In the genomic region with DNA sequence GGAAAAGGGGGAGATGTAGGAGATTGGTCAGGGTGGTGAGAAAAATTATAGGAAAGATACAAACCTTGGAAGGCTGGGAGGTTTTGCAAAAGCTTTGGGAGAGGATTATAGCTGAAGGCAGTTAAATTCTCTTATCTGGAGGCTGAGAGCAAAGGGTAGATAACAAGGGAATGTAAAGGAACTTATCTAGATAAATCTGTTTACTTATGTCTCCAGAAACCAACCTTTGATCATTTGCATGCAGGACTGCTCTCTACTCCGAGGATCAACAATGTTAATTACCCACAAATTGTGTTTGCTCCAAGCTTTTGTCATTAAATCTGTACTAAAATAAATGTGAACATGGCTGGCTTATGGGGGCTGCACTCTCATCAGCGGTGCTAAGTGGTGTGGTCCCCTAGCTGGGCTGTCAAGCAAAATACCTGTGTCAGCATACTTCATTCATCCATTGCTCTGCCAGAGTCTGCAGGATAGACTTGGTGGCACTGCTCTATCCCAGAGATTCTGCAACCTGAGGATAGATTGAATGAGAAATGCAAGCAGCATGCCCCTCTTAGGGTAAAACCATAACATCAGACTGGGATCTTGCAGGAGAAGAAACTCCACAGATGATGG, we compare ENCODE assay signal across 26 cellular contexts.
A peak's percentile ranks its signal among the peaks of the same experiment; 100 is the strongest.
DNase-seq lines count a peak whose midpoint lies in the region; ATAC-seq, FAIRE-seq and TF ChIP-seq lines count a peak whose summit lies in the region.
"Had no signal": no experiment of that assay in that cellular context is flagged by ENCODE, and none has a peak within 500 bp of the region (broad histone marks: within the 10 kb centered on the region; RNA-seq: fewer than 3 reads in every experiment).

No MANE protein-coding gene starts in this region.

- no peak overlapping the region for H4K8ac ChIP-seq in mesendoderm (ENCODE audit: low read depth, low read length)

- no peaks in the 10 kb centered on the region for H4K20me1 ChIP-seq in HepG2 (ENCODE audit: insufficient read depth, low read length)

- H3K27me3 Mint-ChIP-seq in nephron progenitor cell (ENCODE audit: low read depth, poor library complexity) (no peaks in the 10 kb centered on the region), Calu3 (ENCODE audit: unreplicated experiment) (no peaks in the 10 kb centered on the region)
- H3K27me3 Mint-ChIP-seq: IgD-negative memory B cell had no signal

- 0% methylated on average over 2 of the region's 2 CpGs for WGBS in HepG2 (ENCODE audit: low lambda C conversion rate)
- 38% methylated on average over 2 of the region's 2 CpGs for WGBS in right lobe of liver (ENCODE audit: insufficient coverage, low coverage, low lambda C conversion rate, missing lambda C conversion rate)
- no CpG with 5 or more reads among the region's 2 CpGs for WGBS in mesendoderm (ENCODE audit: extremely low coverage, insufficient coverage, low lambda C conversion rate)

- no peak overlapping the region for H3K56ac ChIP-seq in mesendoderm (ENCODE audit: low read length)

- H3K4me2 ChIP-seq in HepG2 (ENCODE audit: low read depth, low read length), result peak overlapping the region; percentile 28; the same call in 1 of the 2 replicates
- no peak overlapping the region for H3K4me2 ChIP-seq in mesendoderm (ENCODE audit: low read length)
- H3K4me2 ChIP-seq: GM23338, KMS-11 had no signal

- no peak overlapping the region for H3K4me3 ChIP-seq in HepG2 (replicated peaks in 1 of 3; ENCODE audit: insufficient read depth in 1 of 3, low read depth in 2 of 3, low read length in 3 of 3)
- no peak overlapping the region for H3K4me3 ChIP-seq in right lobe of liver
- no peak overlapping the region for H3K4me3 ChIP-seq in mesendoderm (ENCODE audit: low read length)
- H3K4me3 ChIP-seq: GM23338, SK-N-MC had no signal

- DNase-seq in HepG2 (ENCODE audit: low spot score), result peak; percentile 30
- DNase-seq in right lobe of liver, result no peak
- DNase-seq in amniotic epithelial cell (ENCODE audit: low read depth), result peak; percentile 14
- DNase-seq in mesendoderm, result peak; percentile 68
- DNase-seq in stimulated activated CD4-positive, alpha-beta T cell treated with anti-CD3 and anti-CD28 coated beads, Interleukin-1b, Interleukin-23, amount 100 ng/mL, for 48 hours, result no peak
- no peak for DNase-seq in nephron progenitor cell
- DNase-seq in Calu3, result no peak
- DNase-seq: 8988T, ACHN, BE2C, H9, HFFc6, NCI-H1092, NCI-H1417 treated with DMSO at 0.1 percent for 48 hours, NCI-H1694 treated with DMSO at 0.1 percent for 48 hours, NCI-H2081, NCI-H2227 treated with DMSO at 0.1 percent for 48 hours, NCI-H526 treated with DMSO at 0.1 percent for 48 hours, SIG-M5 had no signal

- no peak overlapping the region for H3K27ac ChIP-seq in HepG2 (ENCODE audit: extremely low read length, insufficient read depth, low read length)
- no peak overlapping the region for H3K27ac ChIP-seq in right lobe of liver
- H3K27ac ChIP-seq in mesendoderm (ENCODE audit: low read depth, low read length), result peak overlapping the region; percentile 72
- H3K27ac ChIP-seq: KMS-11, SK-N-MC had no signal

- peak overlapping the region; percentile 60 for H3K18ac ChIP-seq in mesendoderm (ENCODE audit: low read length)

- H3K4ac ChIP-seq in mesendoderm (ENCODE audit: low read depth, low read length), result no peak overlapping the region

- no peak overlapping the region for H2BK5ac ChIP-seq in mesendoderm (ENCODE audit: low read length)

- H3K27ac Mint-ChIP-seq in nephron progenitor cell (no peak overlapping the region), Calu3 (ENCODE audit: unreplicated experiment) (no peak overlapping the region)
- H3K27ac Mint-ChIP-seq: GM23338, H9, HFFc6 had no signal

- peak; percentile 58 for FAIRE-seq in HepG2 (lab: Jason Lieb, UNC)
- FAIRE-seq: G401.6, HTR-8/SVneo, RCC 7860 had no signal

- POLR2A ChIA-PET in HepG2 (lab: Yijun Ruan, JAX), result no interaction called here

- TF ChIP-seq RAD21 in HepG2 (CRISPR knock-in tag; IDR thresholded peaks at IDR 0.05), result no peak

- H2BK120ac ChIP-seq in mesendoderm (ENCODE audit: low read depth, low read length), result no peak overlapping the region

- intact Hi-C loops in HepG2 (cut with micrococcal nuclease; ENCODE audit: unreplicated experiment), result no loop called here
- intact Hi-C loops in right lobe of liver (cut with DNase I), result no loop called here
- intact Hi-C loops in Calu3 (cut with micrococcal nuclease; ENCODE audit: unreplicated experiment), result no loop called here

- ATAC-seq in HepG2 (peak; percentile 99), right lobe of liver (no peak)
- ATAC-seq: GM23338 had no signal

- H3K4me3 Mint-ChIP-seq in nephron progenitor cell (no peak overlapping the region), Calu3 (ENCODE audit: low read depth, unreplicated experiment) (no peak overlapping the region)
- H3K4me3 Mint-ChIP-seq: GM23338, H9, HFFc6, IgD-negative memory B cell had no signal

- H3K4me1 ChIP-seq in HepG2 (ENCODE audit: insufficient read depth, low read length), result peaks cover 20% of the 10 kb centered on the region
- H3K4me1 ChIP-seq in right lobe of liver, result no peaks in the 10 kb centered on the region
- no peaks in the 10 kb centered on the region for H3K4me1 ChIP-seq in mesendoderm (ENCODE audit: control insufficient read depth, low read depth, low read length)
- H3K4me1 ChIP-seq: BE2C had no signal

- in situ Hi-C loops in HepG2 (cut with HindIII; ENCODE audit: extremely low pct_ligation_motif_present, low pct_unique_long_range_greater_than_20kb), result no loop called here

- H3K23ac ChIP-seq in mesendoderm (ENCODE audit: low read length), result no peak overlapping the region

- no peak overlapping the region for H2AFZ ChIP-seq in HepG2 (ENCODE audit: low read length)
- H2AFZ ChIP-seq: GM23338 had no signal

- CTCF ChIA-PET in HepG2 (lab: Yijun Ruan, JAX; ENCODE audit: low intra/inter-chr PET ratio, low total read pairs) (no interaction called here), Calu3 (lab: Charles Lee) (no interaction called here)

- TF ChIP-seq POLR2A in HepG2 (IDR thresholded peaks at IDR 0.05; ENCODE audit: insufficient read depth in 1 of 2, low read depth in 2 of 2, low read length in 2 of 2) (no peak), right lobe of liver (IDR thresholded peaks at IDR 0.05) (no peak)

- H3K36me3 Mint-ChIP-seq in nephron progenitor cell (ENCODE audit: low read depth), result no peaks in the 10 kb centered on the region
- no peaks in the 10 kb centered on the region for H3K36me3 Mint-ChIP-seq in Calu3 (ENCODE audit: insufficient read depth, unreplicated experiment)
- H3K36me3 Mint-ChIP-seq: IgD-negative memory B cell had no signal

- H3K4me1 Mint-ChIP-seq in nephron progenitor cell, result no peaks in the 10 kb centered on the region
- H3K4me1 Mint-ChIP-seq in Calu3 (ENCODE audit: low read depth, unreplicated experiment), result no peaks in the 10 kb centered on the region
- H3K4me1 Mint-ChIP-seq: H9, IgD-negative memory B cell had no signal

- H3K9me3 ChIP-seq in HepG2 (ENCODE audit: low read length) (peaks cover 31% of the 10 kb centered on the region), right lobe of liver (no peaks in the 10 kb centered on the region)
- H3K9me3 ChIP-seq: BE2C had no signal

- H3K27me3 ChIP-seq in HepG2 (ENCODE audit: control insufficient read depth in 1 of 2, insufficient read depth in 2 of 2, low read length in 2 of 2) (no peaks in the 10 kb centered on the region), right lobe of liver (no peaks in the 10 kb centered on the region), mesendoderm (ENCODE audit: insufficient read depth, low read length, poor library complexity) (no peaks in the 10 kb centered on the region)
- H3K27me3 ChIP-seq: BE2C had no signal

- H3K9me3 Mint-ChIP-seq in nephron progenitor cell (peaks cover 32% of the 10 kb centered on the region), Calu3 (ENCODE audit: low read depth, unreplicated experiment) (peaks cover 5% of the 10 kb centered on the region)

- no peak overlapping the region for H4K5ac ChIP-seq in mesendoderm (ENCODE audit: low read length)

- no peaks in the 10 kb centered on the region for H3K36me3 ChIP-seq in HepG2 (replicated peaks in 1 of 2; ENCODE audit: control insufficient read depth in 1 of 2, insufficient read depth in 2 of 2, low read length in 2 of 2)
- H3K36me3 ChIP-seq in right lobe of liver, result no peaks in the 10 kb centered on the region
- H3K36me3 ChIP-seq in mesendoderm (ENCODE audit: control insufficient read depth, insufficient read depth, low read length), result no peaks in the 10 kb centered on the region
- H3K36me3 ChIP-seq: BE2C had no signal

- no peak overlapping the region for H2BK15ac ChIP-seq in mesendoderm (replicated peaks; ENCODE audit: low read depth)

- no TSS peak for BruUV-seq in HepG2 (replicated peaks; lab: Mats Ljungman, UMichigan)
- no TSS peak for BruUV-seq in Calu3 (replicated peaks; lab: Mats Ljungman, UMichigan)

- no peak overlapping the region for H2AK5ac ChIP-seq in mesendoderm (ENCODE audit: low read length)

- no peak for TF ChIP-seq CTCF in HepG2 (CRISPR knock-in tag; IDR thresholded peaks at IDR 0.05)
- no peak for TF ChIP-seq CTCF in right lobe of liver (IDR thresholded peaks at IDR 0.05)
- no peak for TF ChIP-seq CTCF in nephron progenitor cell (IDR thresholded peaks at IDR 0.05)
- TF ChIP-seq CTCF in Calu3 (IDR thresholded peaks at IDR 0.05; ENCODE audit: unreplicated experiment), result no peak

- no peaks in the 10 kb centered on the region for H3K79me2 ChIP-seq in HepG2 (ENCODE audit: insufficient read depth, low read length)
- no peaks in the 10 kb centered on the region for H3K79me2 ChIP-seq in mesendoderm (ENCODE audit: control insufficient read depth, insufficient read depth, low read length)

- peak in 1 of 2 experiments; percentile 29; a peak in 1 of 4 replicates for TF ChIP-seq EP300 in HepG2 (IDR thresholded peaks at IDR 0.05; ENCODE audit: low read depth in 2 of 2, low read length in 2 of 2)
- no peak for TF ChIP-seq EP300 in HepG2 (CRISPR knock-in tag; IDR thresholded peaks at IDR 0.05; ENCODE audit: borderline replicate concordance)

- H3K79me1 ChIP-seq in mesendoderm (ENCODE audit: low read length), result no peaks in the 10 kb centered on the region

- no peak overlapping the region for H3K9ac ChIP-seq in HepG2 (ENCODE audit: insufficient read depth, low read depth, low read length)
- no peak overlapping the region for H3K9ac ChIP-seq in mesendoderm (ENCODE audit: low read length)
- H3K9ac ChIP-seq: KMS-11 had no signal

TF ChIP-seq in HepG2, 621 proteins besides CTCF, POLR2A, EP300 and RAD21 (continues in another document):
- peak; percentile 71 for TF ChIP-seq PITX1 (CRISPR knock-in tag; IDR thresholded peaks at IDR 0.05)

Comparison
In these comparisons a context has a peak if more than half of its experiments do, and no peak if none do; other contexts are left out.
1. DNase-seq: peak in HepG2 (single experiment), amniotic epithelial cell (single experiment) and mesendoderm (single experiment); none in right lobe of liver (0 of 3), stimulated activated CD4-positive, alpha-beta T cell treated with anti-CD3 and anti-CD28 coated beads, Interleukin-1b, Interleukin-23, amount 100 ng/mL, for 48 hours (single experiment), nephron progenitor cell (single experiment) and Calu3 (single experiment).